Comparison of ENCODE assay signal across 17 cellular contexts in genomic region chr10:15796098-15796759, GRCh38.
"Had no signal": no experiment of that assay in that cellular context is flagged by ENCODE, and none has a peak within 500 bp of the region (broad histone marks: within the 10 kb centered on the region; RNA-seq: fewer than 3 reads in every experiment).

No MANE protein-coding gene starts in this region.

- H3K27ac ChIP-seq: epithelial cell of prostate, left lung, neutrophil had no signal

- ATAC-seq: activated CD8-positive, alpha-beta T cell treated with anti-CD3 and anti-CD28 coated beads for 36 hours; activated T-cell treated with anti-CD3 and anti-CD28 coated beads, Interleukin-2, amount 50 U/mL, for 4 hours; effector memory CD8-positive, alpha-beta T cell; left lung; naive thymus-derived CD8-positive, alpha-beta T cell; stimulated activated memory B cell treated with anti-CD40 and anti-IgM and Interleukin-4, amounts not matched to agents 10 μg/mL and 1 μg/mL and 100 μg/mL, for 72 hours had no signal

- H3K36me3 ChIP-seq: uterus had no signal

- DNase-seq: activated B cell treated with CpG ODN at 0.5 μM for 24 hours; activated CD4-positive, alpha-beta T cell treated with anti-CD3 and anti-CD28 coated beads for 48 hours; activated CD8-positive, alpha-beta T cell treated with anti-CD3 and anti-CD28 coated beads for 36 hours; activated naive CD8-positive, alpha-beta T cell treated with anti-CD3 and anti-CD28 coated beads, Interleukin-2, amount 10 ng/mL, durations not matched to agents 7 days and 5 days; activated T-cell treated with anti-CD3 and anti-CD28 coated beads, Interleukin-2, amount 50 U/mL, for 4 hours; anterior cingulate cortex; dermis blood vessel endothelial cell; effector memory CD8-positive, alpha-beta T cell; left lung; mammary epithelial cell; naive thymus-derived CD8-positive, alpha-beta T cell; T-helper 2 cell; uterus had no signal

- H3K4me1 ChIP-seq: left lung had no signal

- FAIRE-seq: islet of Langerhans had no signal

- H3K9me3 ChIP-seq: neutrophil, uterus had no signal

- H3K27me3 ChIP-seq: left lung, neutrophil, uterus had no signal

- H3K4me3 ChIP-seq: left lung, uterus had no signal
